ENCODE assay signal across 1 cellular context in the genomic region with DNA sequence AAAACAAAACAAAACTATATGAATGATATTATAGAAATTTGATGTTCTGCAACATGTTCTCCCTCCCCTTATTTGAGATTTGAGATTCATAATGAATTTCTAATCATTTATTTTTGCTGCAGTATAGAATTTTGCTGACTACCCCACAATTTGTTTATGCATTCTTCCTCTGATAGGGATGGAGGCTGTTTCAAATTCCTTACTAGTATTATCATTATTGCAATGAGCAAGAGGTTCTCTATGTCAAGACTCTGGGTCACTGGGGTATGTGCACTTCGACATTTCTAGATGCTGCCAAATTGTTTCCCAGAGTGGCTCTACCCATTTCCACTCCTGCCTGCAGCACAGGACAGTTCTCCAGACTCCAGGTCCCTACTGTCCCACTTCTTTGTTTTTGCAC.
TF ChIP-seq lines count a peak whose summit lies in the region.

No MANE protein-coding gene starts in this region.

TF ChIP-seq in liver, 16 proteins besides CTCF, POLR2A, EP300 and RAD21:
- TF ChIP-seq NR2F2 (IDR thresholded peaks at IDR 0.05) (peak; percentile 78), HNF4A (conservative IDR thresholded peaks at IDR 0.05) (no peak)
TF ChIP-seq in liver: peak in this region for 1.
